Comparison of ENCODE assay signal across 22 cellular contexts in genomic region chr13:26323127-26323526, GRCh38.
"Had no signal": no experiment of that assay in that cellular context is flagged by ENCODE, and none has a peak within 500 bp of the region (broad histone marks: within the 10 kb centered on the region; RNA-seq: fewer than 3 reads in every experiment).

No MANE protein-coding gene starts in this region.

- H3K4me3 ChIP-seq: esophagus muscularis mucosa, gastroesophageal sphincter, tibial artery, upper lobe of left lung, uterus had no signal

- DNase-seq: cerebellar nuclear complex; effector memory CD8-positive, alpha-beta T cell; glutamatergic neuron; immature natural killer cell; kidney; left cardiac atrium; naive B cell; posterior cingulate gyrus; right cardiac atrium; stimulated activated CD4-positive, alpha-beta T cell treated with anti-CD3 and anti-CD28 coated beads, Interleukin-4, amount 100 ng/mL, for 1 hour; stimulated activated CD8-positive, alpha-beta memory T cell treated with anti-CD3 and anti-CD28 coated beads, Interleukin-4, amount 100 ng/mL, for 48 hours; tibial artery; upper lobe of left lung; uterus had no signal

- H3K36me3 Mint-ChIP-seq: immature natural killer cell; naive B cell; stimulated activated memory B cell treated with anti-CD40 and anti-IgM and Interleukin-4, amounts not matched to agents 10 μg/mL and 1 μg/mL and 100 μg/mL, for 72 hours had no signal

- H3K4me3 Mint-ChIP-seq: dendritic cell treated with granulocyte-macrophage colony-stimulating factor and Interleukin-4, amounts not matched to agents 40 ng/mL and 50 ng/mL, for 4 days; effector memory CD8-positive, alpha-beta T cell; immature natural killer cell; naive B cell; neural crest cell; stimulated activated memory B cell treated with anti-CD40 and anti-IgM and Interleukin-4, amounts not matched to agents 10 μg/mL and 1 μg/mL and 100 μg/mL, for 72 hours; stimulated activated naive CD8-positive, alpha-beta T cell treated with anti-CD3 and anti-CD28 coated beads, Interleukin-15, Interleukin-2, amounts not matched to agents 100 ng/mL and 50 ng/mL, for 24 hours had no signal

- H3K27ac Mint-ChIP-seq: dendritic cell treated with granulocyte-macrophage colony-stimulating factor and Interleukin-4, amounts not matched to agents 40 ng/mL and 50 ng/mL, for 4 days; immature natural killer cell; stimulated activated naive CD8-positive, alpha-beta T cell treated with anti-CD3 and anti-CD28 coated beads, Interleukin-15, Interleukin-2, amounts not matched to agents 100 ng/mL and 50 ng/mL, for 24 hours had no signal

- H3K27me3 Mint-ChIP-seq: dendritic cell treated with granulocyte-macrophage colony-stimulating factor and Interleukin-4, amounts not matched to agents 40 ng/mL and 50 ng/mL, for 4 days; effector memory CD8-positive, alpha-beta T cell; naive B cell; stimulated activated memory B cell treated with anti-CD40 and anti-IgM and Interleukin-4, amounts not matched to agents 10 μg/mL and 1 μg/mL and 100 μg/mL, for 72 hours; stimulated activated naive CD8-positive, alpha-beta T cell treated with anti-CD3 and anti-CD28 coated beads, Interleukin-15, Interleukin-2, amounts not matched to agents 100 ng/mL and 50 ng/mL, for 24 hours had no signal

- H3K9me3 Mint-ChIP-seq: dendritic cell treated with granulocyte-macrophage colony-stimulating factor and Interleukin-4, amounts not matched to agents 40 ng/mL and 50 ng/mL, for 4 days; effector memory CD8-positive, alpha-beta T cell; immature natural killer cell; naive B cell; neural crest cell; stimulated activated memory B cell treated with anti-CD40 and anti-IgM and Interleukin-4, amounts not matched to agents 10 μg/mL and 1 μg/mL and 100 μg/mL, for 72 hours; stimulated activated naive CD8-positive, alpha-beta T cell treated with anti-CD3 and anti-CD28 coated beads, Interleukin-15, Interleukin-2, amounts not matched to agents 100 ng/mL and 50 ng/mL, for 24 hours had no signal

- H3K27ac ChIP-seq: epithelial cell of prostate, gastroesophageal sphincter, tibial artery, upper lobe of left lung, uterus had no signal

- H3K36me3 ChIP-seq: esophagus muscularis mucosa, gastroesophageal sphincter, tibial artery, upper lobe of left lung, uterus had no signal

- FAIRE-seq: colon, kidney had no signal

- ATAC-seq: effector memory CD8-positive, alpha-beta T cell; gastroesophageal sphincter; stimulated activated memory B cell treated with anti-CD40 and anti-IgM and Interleukin-4, amounts not matched to agents 10 μg/mL and 1 μg/mL and 100 μg/mL, for 72 hours had no signal

- H3K4me1 ChIP-seq: uterus had no signal

- H3K9me3 ChIP-seq: esophagus muscularis mucosa, gastroesophageal sphincter, tibial artery, upper lobe of left lung, uterus had no signal

- H3K27me3 ChIP-seq: esophagus muscularis mucosa, gastroesophageal sphincter, tibial artery, upper lobe of left lung, uterus had no signal
